ENCODE assay signal across 9 cellular contexts in genomic region chr10:112374724-112375541, GRCh38. TPM values are rescaled to one million over a fixed set of nuclear protein-coding genes. Genes with fewer than 3 reads are reported as not detected.
DNase-seq lines count a peak whose midpoint lies in the region; ATAC-seq, FAIRE-seq and TF ChIP-seq lines count a peak whose summit lies in the region.
"Had no signal": no experiment of that assay in that cellular context is flagged by ENCODE, and none has a peak within 500 bp of the region (broad histone marks: within the 10 kb centered on the region; RNA-seq: fewer than 3 reads in every experiment).

No MANE protein-coding gene starts in this region.

- peaks cover 0 to 4% (median 0%) of the 10 kb centered on the region in 4 donors for H3K4me1 ChIP-seq in Peyer's patch
- H3K4me1 ChIP-seq in prostate gland (replicated peaks): no peaks in the 10 kb centered on the region

- 79% methylated on average over 8 of the region's 8 CpGs for WGBS in prostate gland

- H3K36me3 ChIP-seq in Peyer's patch: no peaks in the 10 kb centered on the region
- no peaks in the 10 kb centered on the region for H3K36me3 ChIP-seq in prostate gland

- H3K27me3 ChIP-seq in Peyer's patch: no peaks in the 10 kb centered on the region
- H3K27me3 ChIP-seq in dorsolateral prefrontal cortex: peaks cover 0 to 6% (median 0%) of the 10 kb centered on the region in 45 donors
- no peaks in the 10 kb centered on the region for H3K27me3 ChIP-seq in prostate gland (replicated peaks; ENCODE audit: insufficient read depth)

- ATAC-seq in HG02678 (IDR thresholded peaks at IDR 0.05; ENCODE audit: unreplicated experiment): peak; percentile 48

- TF ChIP-seq POLR2A in Peyer's patch (IDR thresholded peaks at IDR 0.05) (peak in 1 of 2 donors; percentile 45), prostate gland (IDR thresholded peaks at IDR 0.05) (no peak)

- no peak for FAIRE-seq in urothelium cell line (lab: Jason Lieb, UNC)
- FAIRE-seq: A204.1 had no signal

- DNase-seq in NCI-H2029 (lab: John Stamatoyannopoulos, UW): peak; percentile 21
- no peak for DNase-seq in NCI-H2029 treated with DMSO at 0.1 percent for 48 hours (lab: John Stamatoyannopoulos, UW)
- peak in 1 of 3 donors; percentile 46 for DNase-seq in Peyer's patch
- no peak for DNase-seq in dorsolateral prefrontal cortex
- no peak for DNase-seq in prostate gland (ENCODE audit: low spot score)
- DNase-seq in urothelium cell line (ENCODE audit: low spot score): no peak
- no peak for DNase-seq in nucleus accumbens (lab: John Stamatoyannopoulos, UW)

- intact Hi-C loops in dorsolateral prefrontal cortex (cut with DNase I): no loop called here
- intact Hi-C loops in prostate gland (cut with DNase I): no loop called here

- H3K27ac ChIP-seq in Peyer's patch (peak overlapping the region; percentile 84 to 96 (median 90)), dorsolateral prefrontal cortex (peak overlapping the region in 43 of 59 donors; percentile 17 to 81 (median 67)), prostate gland (peak overlapping the region; percentile 55 to 70)

- H3K4me3 ChIP-seq in Peyer's patch (peak overlapping the region; percentile 51 to 65 (median 56)), dorsolateral prefrontal cortex (peak overlapping the region in 9 of 59 donors; percentile 32 to 61 (median 51)), prostate gland (peak overlapping the region in 1 of 2 donors; percentile 23)

- peak in 1 of 6 experiments; percentile 26 for TF ChIP-seq CTCF in Peyer's patch (IDR thresholded peaks at IDR 0.05)
- TF ChIP-seq CTCF in dorsolateral prefrontal cortex (IDR thresholded peaks at IDR 0.05 in 54 of 56, conservative IDR thresholded peaks at IDR 0.05 in 2 of 56; ENCODE audit: low read depth in 1 of 56, partially characterized antibody in 56 of 56): no peak
- no peak for TF ChIP-seq CTCF in prostate gland (IDR thresholded peaks at IDR 0.05)

- H3K9me3 ChIP-seq in Peyer's patch (no peaks in the 10 kb centered on the region), prostate gland (no peaks in the 10 kb centered on the region)

RNA-seq across cellular contexts. Expression of gene ACSL5, which starts 1.0 kb away (rescaled TPM):
- 1,000 to 10,000 TPM in 1 of 4 donors, 100 to 1,000 TPM in 3; 133 to 1,137 (median 595) TPM for total RNA-seq in Peyer's patch
- total RNA-seq in dorsolateral prefrontal cortex: 10 to 100 TPM in 55 of 120 experiments, 1 to 10 TPM in 65; 3.2 to 25.6 (median 9.6) TPM
- 10 to 100 TPM; 14.5 to 19.7 TPM for total RNA-seq in prostate gland

Comparison
In these comparisons a context has a peak if more than half of its experiments do, and no peak if none do; other contexts are left out.
1. RNA of gene ACSL5, which starts 1.0 kb away (total RNA-seq): 133 to 1,137 TPM in Peyer's patch; 14.5 to 19.7 TPM in prostate gland and 3.2 to 25.6 TPM in dorsolateral prefrontal cortex; every median in the first group is over 4 times any median in the second.
2. Peak in every context shown above with its lines, with median percentiles within 50 percentile points of each other: H3K27ac ChIP-seq.